8 cellular contexts compared by ENCODE assay signal in the genomic region with DNA sequence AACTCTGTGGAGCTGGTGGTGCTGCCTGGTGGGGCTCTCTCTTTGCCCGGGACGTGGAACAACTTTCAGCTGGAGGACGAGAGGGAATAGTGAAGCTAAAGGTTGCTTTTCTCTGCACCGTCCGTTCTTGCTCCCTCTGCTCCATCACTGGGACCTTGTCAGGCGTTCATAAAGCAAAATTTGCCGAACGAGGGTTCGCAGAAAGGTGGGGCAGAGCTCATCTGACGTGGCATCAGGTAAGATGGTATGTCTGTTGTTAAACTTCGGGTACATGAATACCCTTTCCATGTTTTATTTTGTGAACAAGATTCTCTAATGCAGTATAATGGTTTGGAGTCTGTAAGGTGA. TPM values are rescaled to one million over a fixed set of nuclear protein-coding genes. Genes with fewer than 3 reads are reported as not detected.
DNase-seq lines count a peak whose midpoint lies in the region; ATAC-seq and TF ChIP-seq lines count a peak whose summit lies in the region.

No MANE protein-coding gene starts in this region.

- TF ChIP-seq POLR2A in heart left ventricle (IDR thresholded peaks at IDR 0.05) (no peak), sigmoid colon (IDR thresholded peaks at IDR 0.05) (no peak)

- H3K4me3 ChIP-seq in heart left ventricle = peak overlapping the region; percentile 54 to 82 (median 72)
- H3K4me3 ChIP-seq in sigmoid colon = peak overlapping the region; percentile 72 to 84 (median 74)

- 0 to 1% (median 0%) methylated on average over 10 to 11 of the region's 11 CpGs for WGBS in heart left ventricle, 4 donors
- WGBS in sigmoid colon, 2 donors = 0% methylated on average over 11 of the region's 11 CpGs

- no peaks in the 10 kb centered on the region for H3K27me3 Mint-ChIP-seq in activated T-cell treated with anti-CD3 and anti-CD28 coated beads, Interleukin-2, amount 50 U/mL, for 4 hours (ENCODE audit: low read depth)
- peaks cover 3% of the 10 kb centered on the region for H3K27me3 Mint-ChIP-seq in WTC11 (ENCODE audit: low read depth)

- H3K27me3 ChIP-seq in heart left ventricle (no peaks in the 10 kb centered on the region), sigmoid colon (no peaks in the 10 kb centered on the region)

- H3K4me1 ChIP-seq in heart left ventricle = peaks cover 0 to 25% (median 11%) of the 10 kb centered on the region in 12 donors
- H3K4me1 ChIP-seq in sigmoid colon = peaks cover 0 to 30% (median 16%) of the 10 kb centered on the region in 4 donors

- TF ChIP-seq CTCF in WTC11 (IDR thresholded peaks at IDR 0.05) (no peak), heart left ventricle (IDR thresholded peaks at IDR 0.05) (no peak), sigmoid colon (IDR thresholded peaks at IDR 0.05) (no peak), GM13976 (IDR thresholded peaks at IDR 0.05; ENCODE audit: borderline replicate concordance, control extremely low read depth, extremely low read depth, insufficient read depth, missing control alignments) (no peak)

- CTCF ChIA-PET in WTC11 (lab: Charles Lee) = interaction anchor here (1.0 to 1.3 kb wide), 3 partner anchors 21 to 283 kb away, joined by 4 to 8 read pairs (median 4); a partner anchor contains a TSS

- peak; percentile 4 to 12 for ATAC-seq in activated T-cell treated with anti-CD3 and anti-CD28 coated beads, Interleukin-2, amount 50 U/mL, for 4 hours
- ATAC-seq in WTC11 = no peak
- ATAC-seq in heart left ventricle = peak in 2 of 4 donors; percentile 9 to 16

- POLR2A ChIA-PET in WTC11 (lab: Charles Lee) = no interaction called here

- H3K27ac Mint-ChIP-seq in WTC11 = peak overlapping the region; percentile 85

- no peaks in the 10 kb centered on the region for H3K9me3 Mint-ChIP-seq in activated T-cell treated with anti-CD3 and anti-CD28 coated beads, Interleukin-2, amount 50 U/mL, for 4 hours
- H3K9me3 Mint-ChIP-seq in WTC11 = no peaks in the 10 kb centered on the region

- intact Hi-C loops in heart left ventricle (cut with DNase I) (loop anchor here in 2 of 10 donors (2.0 to 5.0 kb wide), 2 partner anchors 67 kb away; a partner anchor contains a TSS), sigmoid colon (cut with DNase I) (loop anchor here (5.0 kb wide), 1 partner anchor 632 kb away; a partner anchor contains a TSS)

- H3K9me3 ChIP-seq in heart left ventricle (peaks cover 0 to 1% (median 0%) of the 10 kb centered on the region in 12 donors), sigmoid colon (no peaks in the 10 kb centered on the region)

- no peak for TF ChIP-seq EP300 in sigmoid colon (IDR thresholded peaks at IDR 0.05)

- H3K4me1 Mint-ChIP-seq in activated T-cell treated with anti-CD3 and anti-CD28 coated beads, Interleukin-2, amount 50 U/mL, for 4 hours (ENCODE audit: low read depth) = peaks cover 24% of the 10 kb centered on the region
- peaks cover 12% of the 10 kb centered on the region for H3K4me1 Mint-ChIP-seq in WTC11

- H3K36me3 Mint-ChIP-seq in activated T-cell treated with anti-CD3 and anti-CD28 coated beads, Interleukin-2, amount 50 U/mL, for 4 hours (ENCODE audit: insufficient read depth) = no peaks in the 10 kb centered on the region
- H3K36me3 Mint-ChIP-seq in WTC11 = no peaks in the 10 kb centered on the region

- H3K27ac ChIP-seq in heart left ventricle = peak overlapping the region in 10 of 12 donors; percentile 83 to 89 (median 86)
- H3K27ac ChIP-seq in sigmoid colon = peak overlapping the region; percentile 86 to 88 (median 88)

- DNase-seq in activated T-cell treated with anti-CD3 and anti-CD28 coated beads, Interleukin-2, amount 50 U/mL, for 4 hours = no peak
- no peak for DNase-seq in activated T-cell treated with anti-CD3 and anti-CD28 coated beads, Interleukin-2, amount 50 U/mL, for 1 hour
- no peak for DNase-seq in WTC11 (ENCODE audit: low spot score)
- no peak for DNase-seq in heart left ventricle
- no peak for DNase-seq in sigmoid colon
- no peak for DNase-seq in GM13976 (ENCODE audit: low spot score)
- no peak for DNase-seq in Ammon's horn (ENCODE audit: low spot score)
- DNase-seq in stimulated activated naive CD4-positive, alpha-beta T cell treated with Interleukin-2 at 50 U/mL for 16 hours (lab: John Stamatoyannopoulos, UW) = no peak

- in situ Hi-C loops in GM13976 (cut with MboI; ENCODE audit: low sequenced_read_pairs, unreplicated experiment) = no loop called here

- H3K36me3 ChIP-seq in heart left ventricle (no peaks in the 10 kb centered on the region), sigmoid colon (no peaks in the 10 kb centered on the region)

- peak overlapping the region; percentile 98 for H3K4me3 Mint-ChIP-seq in activated T-cell treated with anti-CD3 and anti-CD28 coated beads, Interleukin-2, amount 50 U/mL, for 4 hours
- H3K4me3 Mint-ChIP-seq in WTC11 = peak overlapping the region; percentile 93

TF ChIP-seq in WTC11, 78 proteins besides CTCF, POLR2A, EP300 and RAD21 (continues in another document):
- TF ChIP-seq NFYB (CRISPR knock-in tag; conservative IDR thresholded peaks at IDR 0.05; ENCODE audit: low read depth) (no peak), ZNF396 (CRISPR knock-in tag; IDR thresholded peaks at IDR 0.05; ENCODE audit: borderline replicate concordance) (no peak), ZNF317 (CRISPR knock-in tag; IDR thresholded peaks at IDR 0.05; ENCODE audit: borderline replicate concordance, low read depth) (no peak), NR3C1 (CRISPR knock-in tag; conservative IDR thresholded peaks at IDR 0.05; ENCODE audit: low read depth) (no peak)
- TF ChIP-seq, protein P1, sequence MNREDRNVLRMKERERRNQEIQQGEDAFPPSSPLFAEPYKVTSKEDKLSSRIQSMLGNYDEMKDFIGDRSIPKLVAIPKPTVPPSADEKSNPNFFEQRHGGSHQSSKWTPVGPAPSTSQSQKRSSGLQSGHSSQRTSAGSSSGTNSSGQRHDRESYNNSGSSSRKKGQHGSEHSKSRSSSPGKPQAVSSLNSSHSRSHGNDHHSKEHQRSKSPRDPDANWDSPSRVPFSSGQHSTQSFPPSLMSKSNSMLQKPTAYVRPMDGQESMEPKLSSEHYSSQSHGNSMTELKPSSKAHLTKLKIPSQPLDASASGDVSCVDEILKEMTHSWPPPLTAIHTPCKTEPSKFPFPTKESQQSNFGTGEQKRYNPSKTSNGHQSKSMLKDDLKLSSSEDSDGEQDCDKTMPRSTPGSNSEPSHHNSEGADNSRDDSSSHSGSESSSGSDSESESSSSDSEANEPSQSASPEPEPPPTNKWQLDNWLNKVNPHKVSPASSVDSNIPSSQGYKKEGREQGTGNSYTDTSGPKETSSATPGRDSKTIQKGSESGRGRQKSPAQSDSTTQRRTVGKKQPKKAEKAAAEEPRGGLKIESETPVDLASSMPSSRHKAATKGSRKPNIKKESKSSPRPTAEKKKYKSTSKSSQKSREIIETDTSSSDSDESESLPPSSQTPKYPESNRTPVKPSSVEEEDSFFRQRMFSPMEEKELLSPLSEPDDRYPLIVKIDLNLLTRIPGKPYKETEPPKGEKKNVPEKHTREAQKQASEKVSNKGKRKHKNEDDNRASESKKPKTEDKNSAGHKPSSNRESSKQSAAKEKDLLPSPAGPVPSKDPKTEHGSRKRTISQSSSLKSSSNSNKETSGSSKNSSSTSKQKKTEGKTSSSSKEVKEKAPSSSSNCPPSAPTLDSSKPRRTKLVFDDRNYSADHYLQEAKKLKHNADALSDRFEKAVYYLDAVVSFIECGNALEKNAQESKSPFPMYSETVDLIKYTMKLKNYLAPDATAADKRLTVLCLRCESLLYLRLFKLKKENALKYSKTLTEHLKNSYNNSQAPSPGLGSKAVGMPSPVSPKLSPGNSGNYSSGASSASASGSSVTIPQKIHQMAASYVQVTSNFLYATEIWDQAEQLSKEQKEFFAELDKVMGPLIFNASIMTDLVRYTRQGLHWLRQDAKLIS (CRISPR knock-in tag; IDR thresholded peaks at IDR 0.05; ENCODE audit: borderline replicate concordance) = no peak
- TF ChIP-seq, protein P2, sequence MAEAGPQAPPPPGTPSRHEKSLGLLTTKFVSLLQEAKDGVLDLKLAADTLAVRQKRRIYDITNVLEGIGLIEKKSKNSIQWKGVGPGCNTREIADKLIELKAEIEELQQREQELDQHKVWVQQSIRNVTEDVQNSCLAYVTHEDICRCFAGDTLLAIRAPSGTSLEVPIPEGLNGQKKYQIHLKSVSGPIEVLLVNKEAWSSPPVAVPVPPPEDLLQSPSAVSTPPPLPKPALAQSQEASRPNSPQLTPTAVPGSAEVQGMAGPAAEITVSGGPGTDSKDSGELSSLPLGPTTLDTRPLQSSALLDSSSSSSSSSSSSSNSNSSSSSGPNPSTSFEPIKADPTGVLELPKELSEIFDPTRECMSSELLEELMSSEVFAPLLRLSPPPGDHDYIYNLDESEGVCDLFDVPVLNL (CRISPR knock-in tag; IDR thresholded peaks at IDR 0.05; ENCODE audit: borderline replicate concordance, low read depth) = no peak
- TF ChIP-seq, protein P3, sequence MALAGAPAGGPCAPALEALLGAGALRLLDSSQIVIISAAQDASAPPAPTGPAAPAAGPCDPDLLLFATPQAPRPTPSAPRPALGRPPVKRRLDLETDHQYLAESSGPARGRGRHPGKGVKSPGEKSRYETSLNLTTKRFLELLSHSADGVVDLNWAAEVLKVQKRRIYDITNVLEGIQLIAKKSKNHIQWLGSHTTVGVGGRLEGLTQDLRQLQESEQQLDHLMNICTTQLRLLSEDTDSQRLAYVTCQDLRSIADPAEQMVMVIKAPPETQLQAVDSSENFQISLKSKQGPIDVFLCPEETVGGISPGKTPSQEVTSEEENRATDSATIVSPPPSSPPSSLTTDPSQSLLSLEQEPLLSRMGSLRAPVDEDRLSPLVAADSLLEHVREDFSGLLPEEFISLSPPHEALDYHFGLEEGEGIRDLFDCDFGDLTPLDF (CRISPR knock-in tag; IDR thresholded peaks at IDR 0.05) = no peak
- TF ChIP-seq, protein P4, sequence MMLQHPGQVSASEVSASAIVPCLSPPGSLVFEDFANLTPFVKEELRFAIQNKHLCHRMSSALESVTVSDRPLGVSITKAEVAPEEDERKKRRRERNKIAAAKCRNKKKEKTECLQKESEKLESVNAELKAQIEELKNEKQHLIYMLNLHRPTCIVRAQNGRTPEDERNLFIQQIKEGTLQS (CRISPR knock-in tag; conservative IDR thresholded peaks at IDR 0.05) = no peak

RNA-seq across cellular contexts. Expression of a gene that starts 0.4 kb away (rescaled TPM):
- total RNA-seq in activated T-cell treated with anti-CD3 and anti-CD28 coated beads, Interleukin-2, amount 50 U/mL, for 4 hours = 1 to 10 TPM; 4.1 to 5.0 (median 4.5) TPM
- total RNA-seq in WTC11 (2021) (53.8 to 59.0 TPM (median 56.6 TPM) in 3 replicates), heart left ventricle (10 to 100 TPM in 8 of 9 donors, 1 to 10 TPM in 1; 8.4 to 29.3 (median 11.4) TPM), sigmoid colon (10 to 100 TPM; 30.5 to 36.6 (median 33.9) TPM)
- polyA plus RNA-seq in heart left ventricle (1 to 10 TPM; 7.4 to 7.5 TPM), sigmoid colon (1 to 10 TPM; 2.4 to 3.8 (median 3.2) TPM)

RNA-seq across cellular contexts. Expression of a gene that starts 20.6 kb away (rescaled TPM):
- 10 to 100 TPM; 29.3 to 30.9 (median 30.6) TPM for total RNA-seq in activated T-cell treated with anti-CD3 and anti-CD28 coated beads, Interleukin-2, amount 50 U/mL, for 4 hours
- total RNA-seq in WTC11 (2021) (10.7 to 10.9 TPM (median 10.8 TPM) in 3 replicates), heart left ventricle (10 to 100 TPM; 12.4 to 25.9 (median 18.0) TPM), sigmoid colon (10 to 100 TPM in 2 of 4 donors, 1 to 10 TPM in 2; 6.9 to 24.6 (median 9.2) TPM)
- polyA plus RNA-seq in heart left ventricle (10 to 100 TPM; 13.3 to 31.7 TPM), sigmoid colon (10 to 100 TPM in 2 of 3 donors, 1 to 10 TPM in 1; 6.6 to 15.5 (median 10.8) TPM)
